ENCODE assay signal across 8 cellular contexts in the genomic region with DNA sequence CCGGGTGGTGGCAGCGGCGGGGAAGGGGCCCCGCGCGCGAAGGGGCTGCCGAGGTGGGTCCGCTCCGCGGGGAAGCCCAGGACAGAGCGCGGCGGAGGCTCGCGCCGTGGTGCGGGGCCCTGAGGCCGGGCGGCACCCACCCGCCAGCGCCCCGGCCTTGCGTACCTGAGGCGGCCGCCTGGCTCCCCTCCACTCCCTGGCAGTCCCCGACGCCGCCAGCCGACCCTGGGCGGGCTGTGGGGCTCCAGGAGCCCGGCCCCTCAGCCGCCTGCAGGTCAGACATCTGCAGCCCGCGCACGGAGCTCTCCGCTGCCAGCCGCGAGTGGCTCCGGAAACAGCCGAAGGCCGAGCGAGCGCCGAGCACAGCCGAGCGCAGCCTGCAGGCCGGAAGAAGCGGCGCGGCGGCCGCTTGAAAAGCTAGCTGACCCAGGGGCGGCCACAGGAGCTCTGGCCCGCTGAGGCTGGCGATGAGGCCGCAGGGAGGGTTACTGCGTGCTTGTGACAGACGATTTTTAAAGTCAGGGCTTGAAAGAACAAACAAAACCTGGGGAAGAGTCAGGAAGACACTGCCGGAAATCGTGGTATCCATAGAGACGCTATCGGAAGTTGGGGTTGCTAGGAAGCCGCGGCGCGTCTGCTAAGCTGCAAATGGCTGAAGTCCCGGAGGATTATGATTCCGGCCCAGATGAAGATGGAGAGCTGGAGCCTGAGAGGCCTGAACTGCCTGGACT. TPM values are rescaled to one million over a fixed set of nuclear protein-coding genes. Genes with fewer than 3 reads are reported as not detected.
DNase-seq lines count a peak whose midpoint lies in the region; ATAC-seq and TF ChIP-seq lines count a peak whose summit lies in the region.

A gene (plus strand): TSS at position 609 of the 731 bp plus-strand sequence. CDS start 40 bp downstream, at position 649.
A gene with protein sequence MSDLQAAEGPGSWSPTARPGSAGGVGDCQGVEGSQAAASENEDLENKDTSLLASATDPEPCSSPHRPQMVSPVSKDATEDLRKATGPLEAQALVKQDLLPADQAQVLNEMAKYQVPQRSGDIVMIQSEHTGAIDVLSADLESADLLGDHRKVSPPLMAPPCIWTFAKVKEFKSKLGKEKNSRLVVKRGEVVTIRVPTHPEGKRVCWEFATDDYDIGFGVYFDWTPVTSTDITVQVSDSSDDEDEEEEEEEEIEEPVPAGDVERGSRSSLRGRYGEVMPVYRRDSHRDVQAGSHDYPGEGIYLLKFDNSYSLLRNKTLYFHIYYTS (minus strand): TSS at position 324 of the 731 bp plus-strand sequence. CDS start 41 bp downstream, at position 283.

- DNase-seq in GM12864 (ENCODE audit: low read depth) (peak; percentile 43), NB4 (ENCODE audit: low read depth) (peak; percentile 87), SKM-1 (lab: John Stamatoyannopoulos, UW; ENCODE audit: unreplicated experiment) (peak; percentile 6), heart left ventricle (peak; percentile 81 to 93 (median 87)), pons (ENCODE audit: low spot score) (peak; percentile 87), type B pancreatic cell (ENCODE audit: extremely low spot score, unreplicated experiment) (peak; percentile 90)
- DNase-seq in activated naive CD8-positive, alpha-beta T cell treated with anti-CD3 and anti-CD28 coated beads, Interleukin-2, amount 10 ng/mL, durations not matched to agents 7 days and 5 days = peak; percentile 89

- peaks cover 27% of the 10 kb centered on the region for H3K4me1 Mint-ChIP-seq in activated naive CD8-positive, alpha-beta T cell treated with anti-CD3 and anti-CD28 coated beads, Interleukin-2, amount 10 ng/mL, durations not matched to agents 7 days and 5 days
- peaks cover 22% of the 10 kb centered on the region for H3K4me1 Mint-ChIP-seq in type B pancreatic cell (ENCODE audit: unreplicated experiment)

- peak within 1 kb of the TSS; percentile 90 for H3K27ac Mint-ChIP-seq in activated naive CD8-positive, alpha-beta T cell treated with anti-CD3 and anti-CD28 coated beads, Interleukin-2, amount 10 ng/mL, durations not matched to agents 7 days and 5 days
- H3K27ac Mint-ChIP-seq in type B pancreatic cell = peak within 1 kb of the TSS; percentile 84

- POLR2A ChIA-PET in activated naive CD8-positive, alpha-beta T cell treated with anti-CD3 and anti-CD28 coated beads, Interleukin-2, amount 10 ng/mL, durations not matched to agents 7 days and 5 days (lab: Charles Lee) = interaction anchor here (0.9 to 1.8 kb wide), 6 partner anchors 9 to 82 kb away, joined by 3 to 23 read pairs (median 6); a partner anchor contains a TSS

- H3K36me3 ChIP-seq in heart left ventricle = no peaks in the 10 kb centered on the region

- ATAC-seq in HG02571 (IDR thresholded peaks at IDR 0.05; ENCODE audit: unreplicated experiment) = peak; percentile 86
- ATAC-seq in activated naive CD8-positive, alpha-beta T cell treated with anti-CD3 and anti-CD28 coated beads, Interleukin-2, amount 10 ng/mL, durations not matched to agents 7 days and 5 days (ENCODE audit: low read depth) = peak; percentile 97
- ATAC-seq in heart left ventricle = peak; percentile 87 to 99 (median 99)

- TF ChIP-seq CTCF in GM12864 (IDR thresholded peaks at IDR 0.05; ENCODE audit: low read depth, low read length, missing control alignments) (peak; percentile 14), NB4 (IDR thresholded peaks at IDR 0.05; ENCODE audit: low read depth, low read length) (no peak), heart left ventricle (IDR thresholded peaks at IDR 0.05) (peak in 9 of 12 donors; percentile 21 to 55 (median 35)), type B pancreatic cell (conservative IDR thresholded peaks at IDR 0.05) (peak; percentile 49)

- H3K27me3 ChIP-seq in heart left ventricle = no peaks in the 10 kb centered on the region

- peaks cover 21% of the 10 kb centered on the region for H3K36me3 Mint-ChIP-seq in activated naive CD8-positive, alpha-beta T cell treated with anti-CD3 and anti-CD28 coated beads, Interleukin-2, amount 10 ng/mL, durations not matched to agents 7 days and 5 days
- H3K36me3 Mint-ChIP-seq in type B pancreatic cell = peaks cover 3% of the 10 kb centered on the region

- peak within 1 kb of the TSS; percentile 71 for H3K4me3 ChIP-seq in GM12864 (ENCODE audit: low read depth, low read length)
- peak within 1 kb of the TSS; percentile 81 for H3K4me3 ChIP-seq in NB4 (ENCODE audit: low read depth, low read length)
- H3K4me3 ChIP-seq in heart left ventricle = peak within 1 kb of the TSS; percentile 69 to 88 (median 82)

- peak within 1 kb of the TSS; percentile 41 to 89 (median 83) for H3K27ac ChIP-seq in heart left ventricle

- intact Hi-C loops in heart left ventricle (cut with DNase I) = loop anchor here in 6 of 10 donors (2.0 to 5.0 kb wide), 4 partner anchors 55 to 82 kb away; a partner anchor contains a TSS

- H3K27me3 Mint-ChIP-seq in activated naive CD8-positive, alpha-beta T cell treated with anti-CD3 and anti-CD28 coated beads, Interleukin-2, amount 10 ng/mL, durations not matched to agents 7 days and 5 days = peaks cover 4% of the 10 kb centered on the region
- no peaks in the 10 kb centered on the region for H3K27me3 Mint-ChIP-seq in type B pancreatic cell

- peaks cover 4% of the 10 kb centered on the region for H3K9me3 Mint-ChIP-seq in activated naive CD8-positive, alpha-beta T cell treated with anti-CD3 and anti-CD28 coated beads, Interleukin-2, amount 10 ng/mL, durations not matched to agents 7 days and 5 days
- H3K9me3 Mint-ChIP-seq in type B pancreatic cell = no peaks in the 10 kb centered on the region

- peak within 1 kb of the TSS; percentile 93 for H3K4me3 Mint-ChIP-seq in activated naive CD8-positive, alpha-beta T cell treated with anti-CD3 and anti-CD28 coated beads, Interleukin-2, amount 10 ng/mL, durations not matched to agents 7 days and 5 days
- H3K4me3 Mint-ChIP-seq in type B pancreatic cell = peak within 1 kb of the TSS; percentile 90

- H3K9me3 ChIP-seq in heart left ventricle = no peaks in the 10 kb centered on the region

- TF ChIP-seq POLR2A in NB4 (IDR thresholded peaks at IDR 0.05; ENCODE audit: extremely low read depth, insufficient read length) (peak; percentile 47), heart left ventricle (IDR thresholded peaks at IDR 0.05) (peak in 1 of 2 donors; percentile 44)

- WGBS in heart left ventricle, 4 donors = 0% methylated on average over 34 to 69 of the region's 69 CpGs

- peaks cover 0 to 31% (median 14%) of the 10 kb centered on the region in 12 donors for H3K4me1 ChIP-seq in heart left ventricle

RNA-seq across cellular contexts. Expression of the first gene that starts in this region (rescaled TPM):
- total RNA-seq in activated naive CD8-positive, alpha-beta T cell treated with anti-CD3 and anti-CD28 coated beads, Interleukin-2, amount 10 ng/mL, durations not matched to agents 7 days and 5 days = not detected
- 1 to 10 TPM in 1 of 9 donors, under 1 TPM in 1, not detected in 7; 0.35 to 1.2 TPM for total RNA-seq in heart left ventricle
- polyA plus RNA-seq in heart left ventricle = under 1 TPM; 0.08 to 0.36 TPM
- 4.0 and 9.7 TPM in 2 replicates for total RNA-seq in type B pancreatic cell (ENCODE audit: low replicate concordance)

RNA-seq across cellular contexts. Expression of the second gene that starts in this region (rescaled TPM):
- total RNA-seq in activated naive CD8-positive, alpha-beta T cell treated with anti-CD3 and anti-CD28 coated beads, Interleukin-2, amount 10 ng/mL, durations not matched to agents 7 days and 5 days = 10 to 100 TPM; 14.9 to 15.2 TPM
- 1 to 10 TPM; 5.2 to 9.5 (median 7.8) TPM for total RNA-seq in heart left ventricle
- 1 to 10 TPM; 1.5 to 5.0 TPM for polyA plus RNA-seq in heart left ventricle
- 17.4 and 17.5 TPM in 2 replicates for total RNA-seq in type B pancreatic cell (ENCODE audit: low replicate concordance)

Comparison
In these comparisons a context has a peak if more than half of its experiments do, and no peak if none do; other contexts are left out.
1. Peak in every context shown above with its lines: DNase-seq, ATAC-seq, H3K4me3 ChIP-seq and H3K27ac ChIP-seq.
2. DNase-seq: peak in every context shown above with its lines; median percentile 90 in type B pancreatic cell; 89 in activated naive CD8-positive, alpha-beta T cell treated with anti-CD3 and anti-CD28 coated beads, Interleukin-2, amount 10 ng/mL, durations not matched to agents 7 days and 5 days; 87 in NB4; 87 in heart left ventricle; 87 in pons; 43 in GM12864; 6 in SKM-1.